In the genomic region with DNA sequence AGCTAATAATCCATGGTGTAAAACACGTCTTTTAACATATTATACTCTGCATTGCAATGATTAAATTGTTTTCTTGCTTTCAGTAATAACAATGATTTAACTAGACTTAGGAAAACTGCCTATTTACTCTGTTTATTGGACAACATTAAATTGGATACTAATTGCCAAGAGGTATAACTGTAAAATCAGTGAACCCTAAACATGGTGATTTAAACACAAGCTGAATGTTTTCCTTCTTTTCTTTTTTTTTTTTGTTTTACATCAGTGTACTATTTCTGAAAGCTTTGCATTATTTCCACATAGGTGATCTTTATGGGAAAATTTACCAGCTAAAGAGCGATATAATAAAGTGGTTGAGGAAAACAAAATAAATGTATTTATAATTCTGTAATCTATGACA, we compare ENCODE assay signal across 31 cellular contexts.
DNase-seq lines count a peak whose midpoint lies in the region; ATAC-seq and TF ChIP-seq lines count a peak whose summit lies in the region.
"Had no signal": no experiment of that assay in that cellular context is flagged by ENCODE, and none has a peak within 500 bp of the region (broad histone marks: within the 10 kb centered on the region; RNA-seq: fewer than 3 reads in every experiment).

No MANE protein-coding gene starts in this region.

- POLR2A ChIA-PET in HEK293 (lab: Yijun Ruan, JAX): no interaction called here
- POLR2A ChIA-PET in HEK293T (lab: Yijun Ruan, JAX): no interaction called here

- no peaks in the 10 kb centered on the region for H3K36me3 ChIP-seq in HEK293 (ENCODE audit: control insufficient read depth in 2 of 2, insufficient read depth in 1 of 2, low read length in 2 of 2)
- H3K36me3 ChIP-seq: BE2C; BLaER1; BLaER1 treated with 17β-estradiol and CSF1 and Interleukin-3, amounts not matched to agents 10 nM and 100 nM had no signal

- ATAC-seq in GM18909 (IDR thresholded peaks at IDR 0.05; ENCODE audit: poor library complexity, unreplicated experiment): no peak
- ATAC-seq: A549; CD8-positive, alpha-beta T cell had no signal

- TF ChIP-seq CTCF in HEK293 (tag by site-specific recombination; IDR thresholded peaks at IDR 0.05): no peak
- TF ChIP-seq CTCF in foreskin fibroblast (IDR thresholded peaks at IDR 0.05; ENCODE audit: low read depth, low read length): no peak

- no peak overlapping the region for H3K4me3 ChIP-seq in HEK293 (ENCODE audit: low read depth, low read length)
- no peak overlapping the region for H3K4me3 ChIP-seq in foreskin fibroblast (ENCODE audit: low read depth in 1 of 2, low read length in 2 of 2)
- H3K4me3 ChIP-seq: A549; BLaER1; BLaER1 treated with 17β-estradiol and CSF1 and Interleukin-3, amounts not matched to agents 10 nM and 100 nM had no signal

- no peaks in the 10 kb centered on the region for H3K9me3 ChIP-seq in HEK293 (ENCODE audit: control insufficient read depth, insufficient read depth, low read depth, low read length)
- H3K9me3 ChIP-seq: A549; BE2C; BLaER1; BLaER1 treated with 17β-estradiol and CSF1 and Interleukin-3, amounts not matched to agents 10 nM and 100 nM; Caco-2 had no signal

- no peak overlapping the region for H3K27ac ChIP-seq in HEK293 (ENCODE audit: extremely low read depth, low read depth, low read length)
- H3K27ac ChIP-seq: 22Rv1; A549; BLaER1; BLaER1 treated with 17β-estradiol and CSF1 and Interleukin-3, amounts not matched to agents 10 nM and 100 nM; C4-2B had no signal

- CTCF ChIA-PET in HEK293 (lab: Yijun Ruan, JAX) (interaction anchor here (0.9 kb wide), 1 partner anchor 13 kb away, joined by 4 read pairs; no protein-coding TSS in a partner anchor), HEK293T (lab: Yijun Ruan, JAX) (no interaction called here)

- H3K4me1 ChIP-seq in HEK293 (ENCODE audit: control insufficient read depth, insufficient read depth, low read length): no peaks in the 10 kb centered on the region
- H3K4me1 ChIP-seq: A549; BE2C; BLaER1; BLaER1 treated with 17β-estradiol and CSF1 and Interleukin-3, amounts not matched to agents 10 nM and 100 nM; Caco-2 had no signal

- DNase-seq in HEK293T (ENCODE audit: extremely low spot score) (no peak), left kidney (ENCODE audit: low read depth, low spot score) (peak; percentile 33), renal cortical epithelial cell (ENCODE audit: low read depth) (peak; percentile 10), DMS153 (lab: John Stamatoyannopoulos, UW) (no peak), COR-L47 (lab: John Stamatoyannopoulos, UW) (no peak), foreskin fibroblast (no peak)
- DNase-seq: 8988T; ACHN; AML-193; BE2C; C1 segment of cervical spinal cord; Caco-2; Calu3; CD4-positive, alpha-beta memory T cell; CD4-positive, alpha-beta T cell; CD4-positive, CD25-positive, alpha-beta regulatory T cell; CD8-positive, alpha-beta memory T cell; CD8-positive, alpha-beta T cell; DMS 273 treated with DMSO at 0.1 percent for 48 hours; DMS53; DMS79; DMS79 treated with DMSO at 0.1 percent for 48 hours; DND-41; EL had no signal

TF ChIP-seq in HEK293, 187 proteins besides CTCF, POLR2A, EP300 and RAD21:
- TF ChIP-seq, protein P1, sequence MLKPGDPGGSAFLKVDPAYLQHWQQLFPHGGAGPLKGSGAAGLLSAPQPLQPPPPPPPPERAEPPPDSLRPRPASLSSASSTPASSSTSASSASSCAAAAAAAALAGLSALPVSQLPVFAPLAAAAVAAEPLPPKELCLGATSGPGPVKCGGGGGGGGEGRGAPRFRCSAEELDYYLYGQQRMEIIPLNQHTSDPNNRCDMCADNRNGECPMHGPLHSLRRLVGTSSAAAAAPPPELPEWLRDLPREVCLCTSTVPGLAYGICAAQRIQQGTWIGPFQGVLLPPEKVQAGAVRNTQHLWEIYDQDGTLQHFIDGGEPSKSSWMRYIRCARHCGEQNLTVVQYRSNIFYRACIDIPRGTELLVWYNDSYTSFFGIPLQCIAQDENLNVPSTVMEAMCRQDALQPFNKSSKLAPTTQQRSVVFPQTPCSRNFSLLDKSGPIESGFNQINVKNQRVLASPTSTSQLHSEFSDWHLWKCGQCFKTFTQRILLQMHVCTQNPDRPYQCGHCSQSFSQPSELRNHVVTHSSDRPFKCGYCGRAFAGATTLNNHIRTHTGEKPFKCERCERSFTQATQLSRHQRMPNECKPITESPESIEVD (tag by site-specific recombination; IDR thresholded peaks at IDR 0.05): peak; percentile 77
- TF ChIP-seq ZNF548 (tag by site-specific recombination; IDR thresholded peaks at IDR 0.05) (no peak), ZNF843 (tag by site-specific recombination; IDR thresholded peaks at IDR 0.05) (0 out of 2 replicates have a peak, but pooled peaks have one; percentile 33), ZNF521 (tag by site-specific recombination; IDR thresholded peaks at IDR 0.05) (no peak)
TF ChIP-seq in HEK293: peak in this region for 2.

TF ChIP-seq in HEK293T, 16 proteins besides CTCF, POLR2A, EP300 and RAD21:
- TF ChIP-seq FOXM1 (IDR thresholded peaks at IDR 0.05; ENCODE audit: borderline replicate concordance) (no peak), FOXA1 (IDR thresholded peaks at IDR 0.05) (no peak; the same call in 1 of the 2 replicates), SUZ12 (IDR thresholded peaks at IDR 0.05) (no peak), ZNF384 (IDR thresholded peaks at IDR 0.05) (peak; percentile 93), CTBP1 (IDR thresholded peaks at IDR 0.05; ENCODE audit: borderline replicate concordance) (peak; percentile 54; the same call in 1 of the 2 replicates), LEF1 (IDR thresholded peaks at IDR 0.05; ENCODE audit: borderline replicate concordance) (no peak), L3MBTL2 (conservative IDR thresholded peaks at IDR 0.05) (no peak), NFRKB (IDR thresholded peaks at IDR 0.05) (no peak)
- TF ChIP-seq, protein P2, sequence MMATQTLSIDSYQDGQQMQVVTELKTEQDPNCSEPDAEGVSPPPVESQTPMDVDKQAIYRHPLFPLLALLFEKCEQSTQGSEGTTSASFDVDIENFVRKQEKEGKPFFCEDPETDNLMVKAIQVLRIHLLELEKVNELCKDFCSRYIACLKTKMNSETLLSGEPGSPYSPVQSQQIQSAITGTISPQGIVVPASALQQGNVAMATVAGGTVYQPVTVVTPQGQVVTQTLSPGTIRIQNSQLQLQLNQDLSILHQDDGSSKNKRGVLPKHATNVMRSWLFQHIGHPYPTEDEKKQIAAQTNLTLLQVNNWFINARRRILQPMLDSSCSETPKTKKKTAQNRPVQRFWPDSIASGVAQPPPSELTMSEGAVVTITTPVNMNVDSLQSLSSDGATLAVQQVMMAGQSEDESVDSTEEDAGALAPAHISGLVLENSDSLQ (IDR thresholded peaks at IDR 0.05): peak; percentile 63

Comparison
In these comparisons a context has a peak if more than half of its experiments do, and no peak if none do; other contexts are left out.
1. DNase-seq: peak in left kidney (single experiment) and renal cortical epithelial cell (single experiment); none in HEK293T (single experiment), DMS153 (single experiment), COR-L47 (single experiment) and foreskin fibroblast (0 of 2).